ENCODE assay signal across 16 cellular contexts in genomic region chr1:175866776-175867175, GRCh38.
DNase-seq lines count a peak whose midpoint lies in the region; ATAC-seq and TF ChIP-seq lines count a peak whose summit lies in the region.
"Had no signal": no experiment of that assay in that cellular context is flagged by ENCODE, and none has a peak within 500 bp of the region (broad histone marks: within the 10 kb centered on the region; RNA-seq: fewer than 3 reads in every experiment).

No MANE protein-coding gene starts in this region.

- H4K5ac ChIP-seq in mesendoderm (ENCODE audit: low read length) = no peak overlapping the region

- H3K27ac ChIP-seq in right cardiac atrium (ENCODE audit: low read length) (no peak overlapping the region), caudate nucleus (ENCODE audit: low read depth, low read length) (peak overlapping the region; percentile 97), mesendoderm (ENCODE audit: low read depth, low read length) (no peak overlapping the region), uterus (no peak overlapping the region), prostate gland (no peak overlapping the region)
- H3K27ac ChIP-seq: A549, SJSA1 had no signal

- peak overlapping the region; percentile 27 for H3K4ac ChIP-seq in mesendoderm (ENCODE audit: low read depth, low read length)

- H4K8ac ChIP-seq in mesendoderm (ENCODE audit: low read depth, low read length) = no peak overlapping the region

- no peaks in the 10 kb centered on the region for H3K4me1 Mint-ChIP-seq in activated naive CD4-positive, alpha-beta T cell treated with anti-CD3 and anti-CD28 coated beads for 36 hours (ENCODE audit: low read depth)
- H3K4me1 Mint-ChIP-seq: CD4-positive, CD25-positive, alpha-beta regulatory T cell had no signal

- H3K36me3 Mint-ChIP-seq in activated naive CD4-positive, alpha-beta T cell treated with anti-CD3 and anti-CD28 coated beads for 36 hours (ENCODE audit: low read depth) = no peaks in the 10 kb centered on the region
- H3K36me3 Mint-ChIP-seq: CD4-positive, CD25-positive, alpha-beta regulatory T cell had no signal

- H3K27ac Mint-ChIP-seq in activated naive CD4-positive, alpha-beta T cell treated with anti-CD3 and anti-CD28 coated beads for 36 hours = no peak overlapping the region
- H3K27ac Mint-ChIP-seq: CD4-positive, CD25-positive, alpha-beta regulatory T cell had no signal

- H3K9me3 ChIP-seq in right cardiac atrium (ENCODE audit: control insufficient read depth, low read length) = no peaks in the 10 kb centered on the region
- H3K9me3 ChIP-seq in uterus = no peaks in the 10 kb centered on the region
- no peaks in the 10 kb centered on the region for H3K9me3 ChIP-seq in prostate gland
- H3K9me3 ChIP-seq: A549, SJSA1 had no signal

- peak overlapping the region; percentile 15 for H3K18ac ChIP-seq in mesendoderm (ENCODE audit: low read length)

- H3K9me3 Mint-ChIP-seq in activated naive CD4-positive, alpha-beta T cell treated with anti-CD3 and anti-CD28 coated beads for 36 hours = no peaks in the 10 kb centered on the region
- H3K9me3 Mint-ChIP-seq: H9 had no signal

- peaks cover 3% of the 10 kb centered on the region for H3K27me3 Mint-ChIP-seq in activated naive CD4-positive, alpha-beta T cell treated with anti-CD3 and anti-CD28 coated beads for 36 hours (ENCODE audit: low read depth)

- no peak overlapping the region for H3K23ac ChIP-seq in mesendoderm (ENCODE audit: low read length)

- H3K36me3 ChIP-seq in mesendoderm (ENCODE audit: control insufficient read depth, insufficient read depth, low read length) (no peaks in the 10 kb centered on the region), uterus (no peaks in the 10 kb centered on the region), prostate gland (no peaks in the 10 kb centered on the region)
- H3K36me3 ChIP-seq: SJSA1 had no signal

- no peak overlapping the region for H2AK5ac ChIP-seq in mesendoderm (ENCODE audit: low read length)

- intact Hi-C loops in cardiac septum (cut with DNase I) = no loop called here
- intact Hi-C loops in right cardiac atrium (cut with DNase I) = no loop called here
- intact Hi-C loops in activated naive CD4-positive, alpha-beta T cell treated with anti-CD3 and anti-CD28 coated beads for 36 hours (cut with micrococcal nuclease) = no loop called here
- intact Hi-C loops in uterus (cut with DNase I; ENCODE audit: low total_unique reads) = no loop called here
- intact Hi-C loops in prostate gland (cut with DNase I) = no loop called here

- H2BK5ac ChIP-seq in mesendoderm (ENCODE audit: low read length) = no peak overlapping the region

- ATAC-seq in right cardiac atrium = no peak
- ATAC-seq: A549 had no signal

- no peak overlapping the region for H3K9ac ChIP-seq in mesendoderm (ENCODE audit: low read length)

- H3K4me3 ChIP-seq in right cardiac atrium (ENCODE audit: low read length) = no peak overlapping the region
- H3K4me3 ChIP-seq in mesendoderm (ENCODE audit: low read length) = no peak overlapping the region
- no peak overlapping the region for H3K4me3 ChIP-seq in uterus
- no peak overlapping the region for H3K4me3 ChIP-seq in prostate gland
- H3K4me3 ChIP-seq: A549, SJSA1 had no signal

- TF ChIP-seq POLR2A in uterus (IDR thresholded peaks at IDR 0.05) (no peak), prostate gland (IDR thresholded peaks at IDR 0.05) (no peak)

- peak overlapping the region; percentile 17 for H3K56ac ChIP-seq in mesendoderm (ENCODE audit: low read length)

- H3K4me3 Mint-ChIP-seq in activated naive CD4-positive, alpha-beta T cell treated with anti-CD3 and anti-CD28 coated beads for 36 hours = no peak overlapping the region
- H3K4me3 Mint-ChIP-seq: CD4-positive, CD25-positive, alpha-beta regulatory T cell; H9 had no signal

- TF ChIP-seq CTCF in uterus (IDR thresholded peaks at IDR 0.05) (no peak), prostate gland (IDR thresholded peaks at IDR 0.05) (no peak)

- no peaks in the 10 kb centered on the region for H3K79me2 ChIP-seq in mesendoderm (ENCODE audit: control insufficient read depth, insufficient read depth, low read length)

- no peaks in the 10 kb centered on the region for H3K79me1 ChIP-seq in mesendoderm (ENCODE audit: low read length)

- no peak overlapping the region for H3K4me2 ChIP-seq in mesendoderm (ENCODE audit: low read length)
- H3K4me2 ChIP-seq: A549 had no signal

- no peak overlapping the region for H2BK120ac ChIP-seq in mesendoderm (ENCODE audit: low read depth, low read length)

- no peak overlapping the region for H2BK15ac ChIP-seq in mesendoderm (replicated peaks; ENCODE audit: low read depth)

- WGBS in right cardiac atrium = 69% methylated on average over 2 of the region's 2 CpGs
- no CpG with 5 or more reads among the region's 2 CpGs for WGBS in mesendoderm (ENCODE audit: extremely low coverage, insufficient coverage, low lambda C conversion rate)
- WGBS in prostate gland = 68% methylated on average over 2 of the region's 2 CpGs

- DNase-seq in cardiac septum (ENCODE audit: low spot score) (peak; percentile 47), right cardiac atrium (no peak), caudate nucleus (lab: John Stamatoyannopoulos, UW) (peak in 2 of 61 donors; percentile 13 to 19), mesendoderm (peak; percentile 49), uterus (no peak), prostate gland (ENCODE audit: low spot score) (no peak)
- no peak for DNase-seq in activated naive CD4-positive, alpha-beta T cell treated with anti-CD3 and anti-CD28 coated beads for 36 hours
- DNase-seq: CD4-positive, CD25-positive, alpha-beta regulatory T cell; H9; Kasumi-1; NCI-H1417; NCI-H1694 treated with DMSO at 0.1 percent for 48 hours; NCI-H2081 treated with DMSO at 0.1 percent for 48 hours; NCI-H446 treated with DMSO at 0.1 percent for 48 hours had no signal

- H3K4me1 ChIP-seq in right cardiac atrium (ENCODE audit: control insufficient read depth, insufficient read depth, low read length) = no peaks in the 10 kb centered on the region
- peaks cover 3% of the 10 kb centered on the region for H3K4me1 ChIP-seq in mesendoderm (ENCODE audit: control insufficient read depth, low read depth, low read length)
- H3K4me1 ChIP-seq in uterus = no peaks in the 10 kb centered on the region
- no peaks in the 10 kb centered on the region for H3K4me1 ChIP-seq in prostate gland (replicated peaks)
- H3K4me1 ChIP-seq: A549, SJSA1 had no signal

- CTCF ChIA-PET in activated naive CD4-positive, alpha-beta T cell treated with anti-CD3 and anti-CD28 coated beads for 36 hours (lab: Charles Lee) = no interaction called here

- H3K27me3 ChIP-seq in right cardiac atrium (ENCODE audit: control insufficient read depth, insufficient read depth) = no peaks in the 10 kb centered on the region
- no peaks in the 10 kb centered on the region for H3K27me3 ChIP-seq in mesendoderm (ENCODE audit: insufficient read depth, low read length, poor library complexity)
- no peaks in the 10 kb centered on the region for H3K27me3 ChIP-seq in uterus
- H3K27me3 ChIP-seq in prostate gland (replicated peaks; ENCODE audit: insufficient read depth) = no peaks in the 10 kb centered on the region

Comparison
In these comparisons a context has a peak if more than half of its experiments do, and no peak if none do; other contexts are left out.
1. DNase-seq: peak in cardiac septum (single experiment) and mesendoderm (single experiment); none in right cardiac atrium (0 of 3), activated naive CD4-positive, alpha-beta T cell treated with anti-CD3 and anti-CD28 coated beads for 36 hours (single experiment), uterus (0 of 2) and prostate gland (single experiment).